ENCODE assay signal across 8 cellular contexts in the genomic region with DNA sequence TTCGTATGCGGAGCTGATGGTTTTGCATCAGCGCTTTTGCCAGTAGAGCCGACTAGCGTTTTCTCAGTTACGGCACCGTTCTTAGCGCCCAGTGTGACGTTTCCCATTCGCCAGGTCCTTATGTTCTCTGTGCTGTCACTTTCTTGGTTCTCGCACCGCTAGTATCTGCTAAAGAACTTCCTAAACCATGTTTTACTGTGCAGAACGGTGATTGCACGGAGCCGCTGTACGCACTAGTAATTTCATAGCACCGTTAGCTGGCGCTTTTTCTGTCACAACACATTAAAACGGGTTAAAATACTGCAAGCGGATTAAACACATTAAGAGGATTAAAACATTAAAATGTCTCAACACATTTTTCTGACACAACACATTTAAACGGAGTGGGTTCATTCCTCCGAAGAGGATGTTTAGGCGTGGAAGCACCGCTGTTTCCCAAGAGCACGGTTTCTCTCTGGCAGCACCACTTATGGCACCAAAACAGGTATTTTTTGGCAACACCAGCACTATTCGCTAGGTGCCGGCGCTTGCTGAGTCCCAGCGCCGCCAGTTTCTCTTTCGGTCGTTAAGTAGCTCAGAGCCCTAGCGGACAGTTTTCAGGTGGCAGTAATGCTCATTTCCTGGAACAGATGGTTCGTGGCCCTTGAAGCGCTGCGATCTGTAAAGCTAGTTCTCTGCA. TPM values are rescaled to one million over a fixed set of nuclear protein-coding genes. Genes with fewer than 3 reads are reported as not detected.
DNase-seq lines count a peak whose midpoint lies in the region; TF ChIP-seq lines count a peak whose summit lies in the region.

No MANE protein-coding gene starts in this region.

- H3K4me2 ChIP-seq in GM23248 (ENCODE audit: unreplicated experiment), result peak overlapping the region; percentile 80

- peak; percentile 71 for TF ChIP-seq CTCF in glutamatergic neuron (IDR thresholded peaks at IDR 0.05; ENCODE audit: partially characterized antibody, unreplicated experiment)

- peaks cover 13% of the 10 kb centered on the region; the same call in 1 of the 2 replicates for H3F3A ChIP-seq in GM23248 (ENCODE audit: insufficient read depth)

- peaks cover 23% of the 10 kb centered on the region for H3K9me3 Mint-ChIP-seq in glutamatergic neuron (ENCODE audit: unreplicated experiment)

- H3K36me3 ChIP-seq in ES-I3 (ENCODE audit: insufficient read depth, low read length) (0 out of 2 replicates have a peak, but pooled peaks cover 1% of the 10 kb centered on the region), GM23248 (ENCODE audit: low read depth) (no peaks in the 10 kb centered on the region)

- H3K36me3 Mint-ChIP-seq in glutamatergic neuron (ENCODE audit: unreplicated experiment), result no peaks in the 10 kb centered on the region

- DNase-seq in GM23248 (peak; percentile 53), Kasumi-1 (lab: John Stamatoyannopoulos, UW) (peak; percentile 94 to 97), RPMI7951 (ENCODE audit: low read depth) (peak; percentile 84), glutamatergic neuron (peak; percentile 44), retina (peak; percentile 85), hepatic stellate cell (ENCODE audit: low spot score) (no peak)
- peak; percentile 93 for DNase-seq in activated effector memory CD4-positive, alpha-beta T cell treated with anti-CD3 and anti-CD28 coated beads, Interleukin-2, amount 50 U/mL, for 16 hours

- H3K4me1 ChIP-seq in ES-I3 (ENCODE audit: insufficient read depth, low read length) (peaks cover 19% of the 10 kb centered on the region), GM23248 (ENCODE audit: insufficient read depth) (peaks cover 10% of the 10 kb centered on the region; the same call in 1 of the 2 replicates)

- H3K9me2 ChIP-seq in GM23248 (ENCODE audit: insufficient read depth), result no peaks in the 10 kb centered on the region

- in situ Hi-C loops in GM23248 (cut with MboI), result no loop called here

- peak overlapping the region; percentile 79 for H3K4me3 ChIP-seq in GM23248

- WGBS in GM23248 (ENCODE audit: low coverage in 1 of 2, low lambda C conversion rate in 2 of 2, missing lambda C conversion rate in 2 of 2), 2 experiments, result 50 to 53% methylated on average over 36 of the region's 36 CpGs

- H3K27ac Mint-ChIP-seq in glutamatergic neuron (ENCODE audit: unreplicated experiment), result peak overlapping the region; percentile 38

- H2AFZ ChIP-seq in GM23248, result peak overlapping the region; percentile 81

- H3K9ac ChIP-seq in ES-I3 (ENCODE audit: low read depth, low read length), result peak overlapping the region; percentile 59; the same call in 1 of the 2 replicates
- peak overlapping the region; percentile 91 for H3K9ac ChIP-seq in GM23248

- peaks cover 28% of the 10 kb centered on the region for H3K27me3 Mint-ChIP-seq in glutamatergic neuron (ENCODE audit: unreplicated experiment)

- no peaks in the 10 kb centered on the region for H3K27me3 ChIP-seq in GM23248 (replicated peaks; ENCODE audit: insufficient read depth)

- peaks cover 54% of the 10 kb centered on the region for H3K79me2 ChIP-seq in GM23248 (ENCODE audit: insufficient read depth)

- H3K9me3 ChIP-seq in ES-I3 (ENCODE audit: control insufficient read depth, insufficient read depth, low read length) (no peaks in the 10 kb centered on the region; the same call in 1 of the 2 replicates), GM23248 (ENCODE audit: low read depth) (no peaks in the 10 kb centered on the region)

- peak overlapping the region; percentile 96 for H3K27ac ChIP-seq in GM23248

- peaks cover 7% of the 10 kb centered on the region for H3K4me1 Mint-ChIP-seq in glutamatergic neuron (ENCODE audit: low read depth, unreplicated experiment)

- H3K4me3 Mint-ChIP-seq in glutamatergic neuron (ENCODE audit: unreplicated experiment), result peak overlapping the region; percentile 96

- no peaks in the 10 kb centered on the region for H4K20me1 ChIP-seq in GM23248 (ENCODE audit: insufficient read depth)

RNA-seq across cellular contexts. Expression of a gene that starts 20.4 kb away (rescaled TPM):
- 0.13 and 1.2 TPM in 2 replicates for total RNA-seq in GM23248 (2014; rRNA removed; shearing (Covaris generic))
- 0.35 and 0.56 TPM in 2 replicates for polyA plus RNA-seq in GM23248 (2016; fragmentation: Nextera tagmentation; extraction: Ambion mirVana)
- total RNA-seq in RPMI7951 (2014; rRNA removed; shearing (Covaris generic)), result 2.6 and 3.2 TPM in 2 replicates
- 1.6 TPM for total RNA-seq in glutamatergic neuron (ENCODE audit: unreplicated experiment)
